Comparison of ENCODE assay signal across 26 cellular contexts in the genomic region with DNA sequence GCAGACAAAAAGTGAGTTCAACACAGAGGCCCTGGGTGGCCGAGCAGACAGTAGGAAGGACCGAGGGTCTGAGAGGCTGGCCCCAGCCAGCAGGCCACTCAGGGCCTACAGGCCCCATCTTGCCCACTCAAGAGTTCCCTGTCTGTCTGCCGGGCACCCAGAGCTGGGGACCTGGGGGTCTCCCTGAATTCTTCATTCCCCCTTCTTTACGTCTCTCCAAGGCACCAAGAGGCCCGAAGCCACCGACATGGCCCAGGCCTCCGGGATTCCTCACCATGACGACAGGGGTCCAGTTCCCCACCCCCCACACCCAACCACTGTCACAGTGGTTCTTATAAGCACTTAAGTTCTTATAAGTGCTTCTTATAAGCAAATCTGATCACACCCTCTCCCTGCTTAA. TPM values are rescaled to one million over a fixed set of nuclear protein-coding genes. Genes with fewer than 3 reads are reported as not detected.
"Had no signal": no experiment of that assay in that cellular context is flagged by ENCODE, and none has a peak within 500 bp of the region (broad histone marks: within the 10 kb centered on the region; RNA-seq: fewer than 3 reads in every experiment).

No MANE protein-coding gene starts in this region.

- H3K9me3 Mint-ChIP-seq: naive B cell; natural killer cell treated with Interleukin-12 subunit alpha and Interleukin-12 subunit beta and Interleukin-15 and Interleukin-18, amount 100 ng/mL, for 72 hours; neural crest cell; stimulated activated effector memory CD8-positive, alpha-beta T cell treated with anti-CD3 and anti-CD28 coated beads, Interleukin-12 subunit alpha, Interleukin-12 subunit beta, amount 100 ng/mL, for 72 hours had no signal

- H3K27ac ChIP-seq: dorsolateral prefrontal cortex, gastrocnemius medialis, hepatocyte, left ventricle myocardium inferior, lower lobe of right lung, ovary, psoas muscle, sigmoid colon, stomach, thyroid gland, uterus had no signal

- H3K36me3 ChIP-seq: gastrocnemius medialis, left ventricle myocardium inferior, lower lobe of right lung, ovary, sigmoid colon, stomach, thyroid gland, uterus had no signal

- H3K27me3 Mint-ChIP-seq: natural killer cell treated with Interleukin-12 subunit alpha and Interleukin-12 subunit beta and Interleukin-15 and Interleukin-18, amount 100 ng/mL, for 72 hours had no signal

- H3K4me3 Mint-ChIP-seq: naive B cell; natural killer cell treated with Interleukin-12 subunit alpha and Interleukin-12 subunit beta and Interleukin-15 and Interleukin-18, amount 100 ng/mL, for 72 hours; neural crest cell; stimulated activated effector memory CD8-positive, alpha-beta T cell treated with anti-CD3 and anti-CD28 coated beads, Interleukin-12 subunit alpha, Interleukin-12 subunit beta, amount 100 ng/mL, for 72 hours had no signal

- H3K4me1 Mint-ChIP-seq: naive B cell; neural crest cell; stimulated activated effector memory CD8-positive, alpha-beta T cell treated with anti-CD3 and anti-CD28 coated beads, Interleukin-12 subunit alpha, Interleukin-12 subunit beta, amount 100 ng/mL, for 72 hours had no signal

- H3K9me3 ChIP-seq: gastrocnemius medialis, left ventricle myocardium inferior, lower lobe of right lung, ovary, psoas muscle, sigmoid colon, stomach, thyroid gland, uterus had no signal

- H3K27me3 ChIP-seq: dorsolateral prefrontal cortex, gastrocnemius medialis, hepatocyte, ovary, sigmoid colon, stomach, thyroid gland, uterus had no signal

- H3K36me3 Mint-ChIP-seq: naive B cell; natural killer cell treated with Interleukin-12 subunit alpha and Interleukin-12 subunit beta and Interleukin-15 and Interleukin-18, amount 100 ng/mL, for 72 hours; stimulated activated effector memory CD8-positive, alpha-beta T cell treated with anti-CD3 and anti-CD28 coated beads, Interleukin-12 subunit alpha, Interleukin-12 subunit beta, amount 100 ng/mL, for 72 hours had no signal

- DNase-seq: dorsolateral prefrontal cortex; effector CD4-positive, alpha-beta T cell; foreskin fibroblast; gastrocnemius medialis; kidney glomerular epithelial cell; left ventricle myocardium inferior; lower lobe of right lung; naive B cell; psoas muscle; right cardiac atrium; sigmoid colon; stimulated activated CD4-positive, alpha-beta T cell treated with anti-CD3 and anti-CD28 coated beads, Interleukin-2, amount 100 ng/mL, for 24 hours; stimulated activated CD4-positive, alpha-beta T cell treated with anti-CD3 and anti-CD28 coated beads, Interleukin-4, amount 100 ng/mL, for 24 hours; stimulated activated naive CD4-positive, alpha-beta T cell treated with Interleukin-2 at 50 U/mL for 16 hours; stomach; thyroid gland; trophoblast cell; uterus had no signal

- H3K4me1 ChIP-seq: gastrocnemius medialis, left ventricle myocardium inferior, lower lobe of right lung, psoas muscle, sigmoid colon, stomach, thyroid gland, uterus had no signal

- H3K27ac Mint-ChIP-seq: naive B cell; natural killer cell treated with Interleukin-12 subunit alpha and Interleukin-12 subunit beta and Interleukin-15 and Interleukin-18, amount 100 ng/mL, for 72 hours; stimulated activated effector memory CD8-positive, alpha-beta T cell treated with anti-CD3 and anti-CD28 coated beads, Interleukin-12 subunit alpha, Interleukin-12 subunit beta, amount 100 ng/mL, for 72 hours had no signal

- FAIRE-seq: colon had no signal

- H3K4me3 ChIP-seq: dorsolateral prefrontal cortex, gastrocnemius medialis, hepatocyte, left ventricle myocardium inferior, lower lobe of right lung, ovary, psoas muscle, sigmoid colon, stomach, thyroid gland, uterus had no signal

RNA-seq across cellular contexts. Expression of gene NOS2, which starts 49.2 kb away (rescaled TPM):
- total RNA-seq: mononuclear cell; natural killer cell treated with Interleukin-12 subunit alpha and Interleukin-12 subunit beta and Interleukin-15 and Interleukin-18, amount 100 ng/mL, for 72 hours; renal cortical epithelial cell had no signal
